8 cellular contexts compared by ENCODE assay signal in the genomic region with DNA sequence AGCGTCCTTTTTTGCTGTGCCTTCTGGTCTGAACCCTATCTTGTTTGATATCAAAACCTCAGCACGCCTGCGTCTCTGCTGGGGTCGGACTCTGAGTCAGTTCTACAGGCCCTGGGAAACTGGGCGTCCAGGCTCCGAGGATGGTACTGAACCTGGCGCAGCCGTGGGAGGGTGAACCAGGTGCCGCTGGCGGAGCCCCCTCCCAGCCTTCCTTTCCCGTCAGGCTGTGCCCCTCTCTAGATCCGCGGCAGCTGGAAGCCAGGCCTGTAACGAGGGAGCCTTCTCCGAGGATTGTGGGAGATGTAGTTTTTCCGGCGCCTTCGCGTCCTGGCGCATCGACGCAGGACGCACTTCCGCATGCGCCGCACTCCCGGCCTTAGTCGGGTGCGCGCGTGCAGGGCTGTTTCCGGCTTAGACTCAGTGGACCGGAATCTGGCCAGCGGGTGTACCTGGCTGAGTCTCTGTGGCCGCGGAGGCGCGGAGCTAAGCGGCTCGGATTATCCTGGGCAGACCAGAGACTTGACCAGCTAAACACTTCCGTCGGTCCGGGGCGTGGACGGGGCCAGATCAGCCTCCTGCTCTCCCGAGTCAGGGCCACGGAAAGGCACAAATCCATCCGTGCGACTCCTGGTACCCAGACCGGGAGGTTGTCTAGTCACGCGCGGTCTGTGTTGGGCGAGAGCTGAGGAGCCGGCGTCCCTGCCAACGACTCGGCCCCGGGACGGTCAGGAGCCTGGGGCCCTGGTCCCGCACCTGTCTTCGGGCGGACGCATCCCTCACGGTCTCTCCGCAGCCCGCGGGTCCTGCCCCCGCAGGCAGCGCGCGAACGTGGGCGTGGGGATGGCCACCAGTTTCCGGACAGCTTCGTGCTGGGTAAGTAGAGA. TPM values are rescaled to one million over a fixed set of nuclear protein-coding genes. Genes with fewer than 3 reads are reported as not detected.
A peak's percentile ranks its signal among the peaks of the same experiment; 100 is the strongest.
DNase-seq lines count a peak whose midpoint lies in the region; ATAC-seq, FAIRE-seq and TF ChIP-seq lines count a peak whose summit lies in the region.

A gene with protein sequence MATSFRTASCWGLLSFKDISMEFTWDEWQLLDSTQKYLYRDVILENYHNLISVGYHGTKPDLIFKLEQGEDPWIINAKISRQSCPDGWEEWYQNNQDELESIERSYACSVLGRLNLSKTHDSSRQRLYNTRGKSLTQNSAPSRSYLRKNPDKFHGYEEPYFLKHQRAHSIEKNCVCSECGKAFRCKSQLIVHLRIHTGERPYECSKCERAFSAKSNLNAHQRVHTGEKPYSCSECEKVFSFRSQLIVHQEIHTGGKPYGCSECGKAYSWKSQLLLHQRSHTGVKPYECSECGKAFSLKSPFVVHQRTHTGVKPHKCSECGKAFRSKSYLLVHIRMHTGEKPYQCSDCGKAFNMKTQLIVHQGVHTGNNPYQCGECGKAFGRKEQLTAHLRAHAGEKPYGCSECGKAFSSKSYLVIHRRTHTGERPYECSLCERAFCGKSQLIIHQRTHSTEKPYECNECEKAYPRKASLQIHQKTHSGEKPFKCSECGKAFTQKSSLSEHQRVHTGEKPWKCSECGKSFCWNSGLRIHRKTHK (plus strand): TSS at position 367 of the 884 bp plus-strand sequence. CDS start 474 bp downstream, at position 841.

- CTCF ChIA-PET in T-cell (lab: Charles Lee): interaction anchor here (0.5 to 1.0 kb wide), 2 partner anchors 52 to 95 kb away, joined by 3 to 6 read pairs; a partner anchor contains a TSS

- peak; percentile 92 for TF ChIP-seq POLR2A in GM12891 (IDR thresholded peaks at IDR 0.05; ENCODE audit: low read depth, low read length)
- TF ChIP-seq POLR2A in heart left ventricle (IDR thresholded peaks at IDR 0.05): peak in 1 of 2 donors; percentile 71

- ATAC-seq in HG02840 (IDR thresholded peaks at IDR 0.05; ENCODE audit: low FRiP score, unreplicated experiment) (peak; percentile 99), T-cell (replicated peaks in 1 of 4) (peak; percentile 97 to 98 (median 98)), heart left ventricle (peak; percentile 99 to 100 (median 100))

- H3K27me3 ChIP-seq in heart left ventricle: no peaks in the 10 kb centered on the region

- POLR2A ChIA-PET in T-cell (lab: Charles Lee): interaction anchor here (0.6 to 1.4 kb wide), 6 partner anchors 11 to 206 kb away, joined by 3 to 6 read pairs (median 3); a partner anchor contains a TSS

- H3K27me3 Mint-ChIP-seq in T-cell: peaks cover 2 to 3% of the 10 kb centered on the region in 2 donors
- H3K27me3 Mint-ChIP-seq in type B pancreatic cell: no peaks in the 10 kb centered on the region

- H3K36me3 ChIP-seq in heart left ventricle: peaks cover 0 to 26% (median 5%) of the 10 kb centered on the region in 9 donors

- H3K36me3 Mint-ChIP-seq in T-cell: peaks cover 35% of the 10 kb centered on the region
- H3K36me3 Mint-ChIP-seq in type B pancreatic cell: peaks cover 37% of the 10 kb centered on the region

- H3K4me3 ChIP-seq in heart left ventricle: peak within 1 kb of the TSS; percentile 62 to 97 (median 82)

- H3K27ac Mint-ChIP-seq in T-cell: peak within 1 kb of the TSS; percentile 97 to 98
- H3K27ac Mint-ChIP-seq in type B pancreatic cell: peak within 1 kb of the TSS; percentile 93

- H3K9me3 ChIP-seq in heart left ventricle: peaks cover 0 to 35% (median 17%) of the 10 kb centered on the region in 12 donors

- H3K4me3 Mint-ChIP-seq in T-cell (peak within 1 kb of the TSS; percentile 91 to 93 (median 93)), type B pancreatic cell (peak within 1 kb of the TSS; percentile 95)

- FAIRE-seq in GM12891 (lab: Jason Lieb, UNC): peak; percentile 100

- TF ChIP-seq CTCF in heart left ventricle (IDR thresholded peaks at IDR 0.05) (no peak), type B pancreatic cell (conservative IDR thresholded peaks at IDR 0.05) (no peak)

- 0% methylated on average over 69 to 76 of the region's 76 CpGs for WGBS in adipose tissue, 3 donors
- 0 to 1% (median 1%) methylated on average over 17 to 76 of the region's 76 CpGs for WGBS in heart left ventricle, 4 donors

- intact Hi-C loops in heart left ventricle (cut with DNase I): loop anchor here in 9 of 10 donors (1.0 to 10.0 kb wide), 9 partner anchors 46 to 195 kb away; a partner anchor contains a TSS

- H3K27ac ChIP-seq in adipose tissue (ENCODE audit: low read depth, low read length) (peak within 1 kb of the TSS; percentile 6), heart left ventricle (peak within 1 kb of the TSS; percentile 53 to 91 (median 84))

- peaks cover 8 to 13% (median 9%) of the 10 kb centered on the region in 3 donors for H3K9me3 Mint-ChIP-seq in T-cell
- peaks cover 29% of the 10 kb centered on the region for H3K9me3 Mint-ChIP-seq in type B pancreatic cell

- peak; percentile 87 for DNase-seq in GM12891 (ENCODE audit: insufficient read length, low spot score)
- DNase-seq in NCI-H1436 treated with DMSO at 0.1 percent for 48 hours (lab: John Stamatoyannopoulos, UW): peak; percentile 66
- peak; percentile 75 to 92 (median 85) for DNase-seq in T-cell
- DNase-seq in heart left ventricle: peak; percentile 92 to 95 (median 93)
- peak; percentile 93 for DNase-seq in pons (ENCODE audit: low spot score)
- peak; percentile 87 for DNase-seq in type B pancreatic cell (ENCODE audit: extremely low spot score, unreplicated experiment)

- H3K4me1 Mint-ChIP-seq in T-cell: peaks cover 34 to 42% (median 36%) of the 10 kb centered on the region in 3 donors
- peaks cover 17% of the 10 kb centered on the region for H3K4me1 Mint-ChIP-seq in type B pancreatic cell (ENCODE audit: unreplicated experiment)

- H3K4me1 ChIP-seq in heart left ventricle: peaks cover 6 to 18% (median 12%) of the 10 kb centered on the region in 12 donors

TF ChIP-seq in GM12891, 5 proteins besides CTCF, POLR2A, EP300 and RAD21:
- TF ChIP-seq PAX5 (IDR thresholded peaks at IDR 0.05; ENCODE audit: insufficient read depth, low read length, severe bottlenecking): peak; percentile 92
- peak; percentile 92 for TF ChIP-seq TAF1 (IDR thresholded peaks at IDR 0.05; ENCODE audit: low read depth, low read length)
- peak; percentile 94 for TF ChIP-seq POLR2AphosphoS5 (IDR thresholded peaks at IDR 0.05; ENCODE audit: low read depth, low read length)
- peak; percentile 76; the same call in 1 of the 2 replicates for TF ChIP-seq POU2F2 (IDR thresholded peaks at IDR 0.05; ENCODE audit: low read depth, low read length)
- TF ChIP-seq SPI1 (IDR thresholded peaks at IDR 0.05; ENCODE audit: low read depth, low read length): peak; percentile 52

RNA-seq across cellular contexts. Expression of the gene that starts here (rescaled TPM):
- polyA plus RNA-seq in GM12891 (2012; ENCODE audit: low read depth, missing spikeins): 8.2 TPM
- total RNA-seq in T-cell: 10 to 100 TPM; 29.2 to 37.2 (median 32.7) TPM
- polyA plus RNA-seq in adipose tissue: 1 to 10 TPM; 2.3 to 7.2 (median 3.0) TPM
- total RNA-seq in heart left ventricle: 1 to 10 TPM in 8 of 9 donors, under 1 TPM in 1; 0.60 to 6.7 (median 3.7) TPM
- 1 to 10 TPM; 1.8 to 4.2 TPM for polyA plus RNA-seq in heart left ventricle
- total RNA-seq in type B pancreatic cell (ENCODE audit: low replicate concordance): 12.3 and 12.5 TPM in 2 replicates

Comparison
In these comparisons a context has a peak if more than half of its experiments do, and no peak if none do; other contexts are left out.
1. Peak in every context shown above with its lines: DNase-seq, ATAC-seq, H3K4me3 ChIP-seq and H3K27ac ChIP-seq.